In the genomic region with DNA sequence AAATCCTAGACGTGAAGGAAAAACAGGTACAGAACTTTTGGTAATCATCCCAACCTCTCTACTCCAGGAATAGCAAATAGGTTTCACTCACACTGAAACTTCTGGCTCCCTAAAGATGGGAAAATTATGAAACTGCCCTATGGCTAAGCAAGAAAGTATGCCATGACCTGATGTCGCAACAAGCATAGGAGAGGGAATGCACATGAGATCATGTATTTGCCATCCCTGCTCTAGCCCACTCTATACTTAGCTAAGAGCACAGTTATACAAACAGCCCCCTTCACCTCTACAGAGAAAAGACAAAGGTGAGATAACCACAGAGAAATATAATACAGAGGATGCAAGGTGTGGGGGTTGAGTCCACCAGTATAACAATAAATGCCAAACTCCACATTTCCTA, we compare ENCODE assay signal across 10 cellular contexts.
DNase-seq lines count a peak whose midpoint lies in the region; ATAC-seq and TF ChIP-seq lines count a peak whose summit lies in the region.
"Had no signal": no experiment of that assay in that cellular context is flagged by ENCODE, and none has a peak within 500 bp of the region (broad histone marks: within the 10 kb centered on the region; RNA-seq: fewer than 3 reads in every experiment).

No MANE protein-coding gene starts in this region.

- H4K20me1 ChIP-seq in GM23338 (replicated peaks; ENCODE audit: insufficient read depth), result 0 out of 2 replicates have a peak, but pooled peaks cover 4% of the 10 kb centered on the region

- H3K27me3 Mint-ChIP-seq in GM23338 (ENCODE audit: insufficient read depth, low read depth, poor library complexity), result no peaks in the 10 kb centered on the region

- intact Hi-C loops in psoas muscle (cut with DNase I), result loop anchor here (5.0 to 10.0 kb wide), 2 partner anchors 103 to 205 kb away; partner anchors contain the start of gene TBC1D5 (in 1 of the 2)

- H2AFZ ChIP-seq in GM23338, result no peak overlapping the region

- no peak for ATAC-seq in GM23338
- peak; percentile 77 to 96 (median 95) for ATAC-seq in psoas muscle
- ATAC-seq in GM21381 (IDR thresholded peaks at IDR 0.05; ENCODE audit: unreplicated experiment), result no peak

- H3K9me3 Mint-ChIP-seq in GM23338, result no peaks in the 10 kb centered on the region

- H3K27me3 ChIP-seq in GM23338 (ENCODE audit: insufficient read depth) (no peaks in the 10 kb centered on the region), psoas muscle (ENCODE audit: insufficient read depth in 3 of 3, low read length in 2 of 3) (no peaks in the 10 kb centered on the region)
- H3K27me3 ChIP-seq: right atrium auricular region had no signal

- H3F3A ChIP-seq in GM23338 (replicated peaks; ENCODE audit: low read depth), result no peaks in the 10 kb centered on the region

- no peaks in the 10 kb centered on the region for H3K36me3 Mint-ChIP-seq in GM23338 (ENCODE audit: low read depth)

- H3K79me2 ChIP-seq in GM23338 (replicated peaks; ENCODE audit: insufficient read depth), result peaks cover 4% of the 10 kb centered on the region; the same call in 1 of the 2 replicates

- TF ChIP-seq CTCF in GM23338 (conservative IDR thresholded peaks at IDR 0.05; ENCODE audit: low read depth in 2 of 2) (no peak), psoas muscle (IDR thresholded peaks at IDR 0.05) (no peak)

- no peak for DNase-seq in GM23338 (ENCODE audit: low spot score)
- DNase-seq in NCI-H226, result peak; percentile 95
- peak; percentile 14 for DNase-seq in dermis blood vessel endothelial cell
- no peak for DNase-seq in psoas muscle
- DNase-seq in COR-L47 (lab: John Stamatoyannopoulos, UW), result no peak
- no peak for DNase-seq in stimulated activated CD4-positive, alpha-beta T cell treated with anti-CD3 and anti-CD28 coated beads, Interleukin-4, amount 100 ng/mL, for 4 hours
- DNase-seq: amygdala, NCI-H1105 had no signal

- H3K27ac ChIP-seq in GM23338 (ENCODE audit: low read depth) (no peak overlapping the region), psoas muscle (no peak overlapping the region)
- H3K27ac ChIP-seq: right atrium auricular region had no signal

- H3K36me3 ChIP-seq in GM23338 (ENCODE audit: insufficient read depth), result no peaks in the 10 kb centered on the region
- no peaks in the 10 kb centered on the region for H3K36me3 ChIP-seq in psoas muscle (ENCODE audit: insufficient read depth in 1 of 2, low read depth in 1 of 2)
- H3K36me3 ChIP-seq: right atrium auricular region had no signal

- H3K27ac Mint-ChIP-seq in GM23338, result peak overlapping the region; percentile 36

- H3K4me3 Mint-ChIP-seq in GM23338, result no peak overlapping the region

- 51 to 71% (median 64%) methylated on average over 2 of the region's 2 CpGs for WGBS in psoas muscle, 3 donors

- H3K4me3 ChIP-seq in GM23338, result no peak overlapping the region
- no peak overlapping the region for H3K4me3 ChIP-seq in psoas muscle
- H3K4me3 ChIP-seq: right atrium auricular region had no signal

- no peaks in the 10 kb centered on the region for H3K9me3 ChIP-seq in psoas muscle
- H3K9me3 ChIP-seq: right atrium auricular region had no signal

- peaks cover 11% of the 10 kb centered on the region for H3K4me1 Mint-ChIP-seq in GM23338

- H3K4me2 ChIP-seq in GM23338, result no peak overlapping the region

- H3K4me1 ChIP-seq in GM23338 (ENCODE audit: insufficient read depth) (no peaks in the 10 kb centered on the region; the same call in 1 of the 2 replicates), psoas muscle (peaks cover 35% of the 10 kb centered on the region)

- H3K9me2 ChIP-seq in GM23338 (ENCODE audit: insufficient read depth), result no peaks in the 10 kb centered on the region

TF ChIP-seq in GM23338, 12 proteins besides CTCF, POLR2A, EP300 and RAD21:
- TF ChIP-seq JUNB (IDR thresholded peaks at IDR 0.05; ENCODE audit: unreplicated experiment) (no peak), STAT1 (IDR thresholded peaks at IDR 0.05; ENCODE audit: unreplicated experiment) (no peak), EZH2 (IDR thresholded peaks at IDR 0.05; ENCODE audit: low read depth, unreplicated experiment) (no peak), ZNF114 (CRISPR knock-in tag; IDR thresholded peaks at IDR 0.05) (no peak), ZNF331 (CRISPR knock-in tag; IDR thresholded peaks at IDR 0.05; ENCODE audit: low read depth) (no peak)
- TF ChIP-seq, protein P1, sequence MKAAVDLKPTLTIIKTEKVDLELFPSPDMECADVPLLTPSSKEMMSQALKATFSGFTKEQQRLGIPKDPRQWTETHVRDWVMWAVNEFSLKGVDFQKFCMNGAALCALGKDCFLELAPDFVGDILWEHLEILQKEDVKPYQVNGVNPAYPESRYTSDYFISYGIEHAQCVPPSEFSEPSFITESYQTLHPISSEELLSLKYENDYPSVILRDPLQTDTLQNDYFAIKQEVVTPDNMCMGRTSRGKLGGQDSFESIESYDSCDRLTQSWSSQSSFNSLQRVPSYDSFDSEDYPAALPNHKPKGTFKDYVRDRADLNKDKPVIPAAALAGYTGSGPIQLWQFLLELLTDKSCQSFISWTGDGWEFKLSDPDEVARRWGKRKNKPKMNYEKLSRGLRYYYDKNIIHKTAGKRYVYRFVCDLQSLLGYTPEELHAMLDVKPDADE (IDR thresholded peaks at IDR 0.05), result no peak

Comparison
In these comparisons a context has a peak if more than half of its experiments do, and no peak if none do; other contexts are left out.
1. ATAC-seq: peak in psoas muscle (4 of 4); none in GM23338 (single experiment) and GM21381 (single experiment).
2. DNase-seq: peak in NCI-H226 (single experiment) and dermis blood vessel endothelial cell (single experiment); none in GM23338 (single experiment), psoas muscle (0 of 2), COR-L47 (single experiment) and stimulated activated CD4-positive, alpha-beta T cell treated with anti-CD3 and anti-CD28 coated beads, Interleukin-4, amount 100 ng/mL, for 4 hours (0 of 2).